ENCODE assay signal across 14 cellular contexts in the genomic region with DNA sequence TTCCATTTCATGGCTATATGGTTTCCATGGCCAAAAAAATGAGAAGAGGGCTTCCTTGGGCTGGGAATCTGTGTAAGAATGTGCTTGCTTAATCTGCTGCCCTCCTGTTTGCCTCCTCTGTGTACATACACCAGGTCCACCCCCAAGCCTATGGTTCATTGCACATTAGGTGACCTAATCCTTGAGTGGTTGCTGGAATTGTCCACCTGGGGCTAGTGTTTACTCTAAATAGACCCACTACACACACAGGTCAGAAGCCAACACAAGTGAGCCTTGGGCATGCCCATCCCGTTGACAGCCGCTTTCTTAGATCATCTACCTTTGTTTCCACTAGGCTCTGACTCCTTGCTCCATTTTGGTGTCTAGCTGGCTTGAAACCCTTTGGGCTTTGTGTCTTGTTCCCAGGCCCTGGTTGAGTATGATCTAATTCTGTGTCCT.
"Had no signal": no experiment of that assay in that cellular context is flagged by ENCODE, and none has a peak within 500 bp of the region (broad histone marks: within the 10 kb centered on the region; RNA-seq: fewer than 3 reads in every experiment).

No MANE protein-coding gene starts in this region.

- DNase-seq: activated CD4-positive, alpha-beta T cell treated with anti-CD3 and anti-CD28 coated beads, Interleukin-2, amount 50 U/mL, for 1 hour; activated CD8-positive, alpha-beta memory T cell treated with anti-CD3 and anti-CD28 coated beads, Interleukin-2, amount 50 U/mL, for 4 hours; activated effector memory CD4-positive, alpha-beta T cell treated with Interleukin-2 at 50 U/mL for 16 hours; activated naive CD4-positive, alpha-beta T cell treated with anti-CD3 and anti-CD28 coated beads, Interleukin-2, amount 50 U/mL, for 16 hours; activated T-cell treated with anti-CD3 and anti-CD28 coated beads, Interleukin-2, amount 50 U/mL, for 4 hours; effector CD4-positive, alpha-beta T cell; lower lobe of right lung; spleen; stimulated activated CD4-positive, alpha-beta T cell treated with anti-CD3 and anti-CD28 coated beads, Interleukin-4, amount 100 ng/mL, for 4 hours; uterus had no signal

- H3K27ac ChIP-seq: esophagus muscularis mucosa, lower lobe of right lung, parathyroid adenoma, spleen, uterus had no signal

- H3K4me3 ChIP-seq: esophagus muscularis mucosa, lower lobe of right lung, spleen, uterus had no signal

- H3K4me1 ChIP-seq: lower lobe of right lung, uterus had no signal

- H3K79me2 ChIP-seq: parathyroid adenoma had no signal

- H3K9me3 ChIP-seq: esophagus muscularis mucosa, lower lobe of right lung, uterus had no signal

- H3K9ac ChIP-seq: parathyroid adenoma had no signal

- H3K36me3 ChIP-seq: esophagus muscularis mucosa, lower lobe of right lung, spleen, uterus had no signal

- ATAC-seq: activated CD4-positive, CD25-positive, alpha-beta regulatory T cell treated with anti-CD3 and anti-CD28 coated beads, Interleukin-2, amount 50 U/mL, for 24 hours; activated T-cell treated with anti-CD3 and anti-CD28 coated beads, Interleukin-2, amount 50 U/mL, for 4 hours; stimulated activated memory B cell treated with anti-CD40 and anti-IgM and Interleukin-4, amounts not matched to agents 10 μg/mL and 1 μg/mL and 100 μg/mL, for 72 hours had no signal

- H2AFZ ChIP-seq: parathyroid adenoma had no signal

- H3K27me3 ChIP-seq: esophagus muscularis mucosa, spleen, uterus had no signal
